In genomic region chr3:59978979-59979378, GRCh38 we compare ENCODE assay signal across 13 cellular contexts.
DNase-seq lines count a peak whose midpoint lies in the region; ATAC-seq and TF ChIP-seq lines count a peak whose summit lies in the region.
"Had no signal": no experiment of that assay in that cellular context is flagged by ENCODE, and none has a peak within 500 bp of the region (broad histone marks: within the 10 kb centered on the region; RNA-seq: fewer than 3 reads in every experiment).

No MANE protein-coding gene starts in this region.

- no peaks in the 10 kb centered on the region for H3K9me2 ChIP-seq in OCI-LY7 (ENCODE audit: insufficient read depth, low read length)

- peaks cover 8% of the 10 kb centered on the region for H3K9me3 Mint-ChIP-seq in T-helper 1 cell treated with Interleukin-12 subunit alpha and Interleukin-12 subunit beta and Interleukin-4 antibody, amounts not matched to agents 30 μg/mL and 1 μg/mL, for 36 hours

- no peaks in the 10 kb centered on the region for H3K4me1 ChIP-seq in OCI-LY7 (ENCODE audit: insufficient read depth, low read length, poor library complexity, severe bottlenecking)

- peaks cover 28% of the 10 kb centered on the region for H3K36me3 Mint-ChIP-seq in T-helper 1 cell treated with Interleukin-12 subunit alpha and Interleukin-12 subunit beta and Interleukin-4 antibody, amounts not matched to agents 30 μg/mL and 1 μg/mL, for 36 hours (ENCODE audit: low read depth)

- TF ChIP-seq CTCF in OCI-LY7 (conservative IDR thresholded peaks at IDR 0.05; ENCODE audit: low read length): no peak

- H2AFZ ChIP-seq in OCI-LY7 (ENCODE audit: low read length): no peak overlapping the region

- H3K27me3 Mint-ChIP-seq in T-helper 1 cell treated with Interleukin-12 subunit alpha and Interleukin-12 subunit beta and Interleukin-4 antibody, amounts not matched to agents 30 μg/mL and 1 μg/mL, for 36 hours (ENCODE audit: low read depth): no peaks in the 10 kb centered on the region

- peak overlapping the region; percentile 79 for H3K27ac Mint-ChIP-seq in T-helper 1 cell treated with Interleukin-12 subunit alpha and Interleukin-12 subunit beta and Interleukin-4 antibody, amounts not matched to agents 30 μg/mL and 1 μg/mL, for 36 hours

- H3K27ac ChIP-seq in OCI-LY7 (ENCODE audit: low read depth, low read length, poor library complexity, severe bottlenecking): no peak overlapping the region
- H3K27ac ChIP-seq: 22Rv1, coronary artery had no signal

- H4K20me1 ChIP-seq in OCI-LY7 (ENCODE audit: insufficient read depth, low read length): no peaks in the 10 kb centered on the region

- H3K4me3 ChIP-seq in OCI-LY7 (ENCODE audit: low read depth, low read length, poor library complexity, severe bottlenecking): no peak overlapping the region
- H3K4me3 ChIP-seq: coronary artery, lung had no signal

- no peaks in the 10 kb centered on the region for H3K36me3 ChIP-seq in OCI-LY7 (ENCODE audit: insufficient read depth, low read length)

- H3K9me3 ChIP-seq in OCI-LY7 (ENCODE audit: low read length): no peaks in the 10 kb centered on the region

- H3K4me3 Mint-ChIP-seq in T-helper 1 cell treated with Interleukin-12 subunit alpha and Interleukin-12 subunit beta and Interleukin-4 antibody, amounts not matched to agents 30 μg/mL and 1 μg/mL, for 36 hours: peak overlapping the region; percentile 64

- CTCF ChIA-PET in OCI-LY7 (lab: Charles Lee; ENCODE audit: unreplicated experiment): no interaction called here

- no peaks in the 10 kb centered on the region for H3K79me2 ChIP-seq in OCI-LY7 (ENCODE audit: insufficient read depth, low read depth, low read length)

- POLR2A ChIA-PET in OCI-LY7 (lab: Charles Lee): no interaction called here

- peak; percentile 93 for ATAC-seq in HG02571 (IDR thresholded peaks at IDR 0.05; ENCODE audit: unreplicated experiment)
- ATAC-seq in HG03558 (IDR thresholded peaks at IDR 0.05; ENCODE audit: extremely low read depth, unreplicated experiment): peak; percentile 65

- peaks cover 31% of the 10 kb centered on the region for H3K4me1 Mint-ChIP-seq in T-helper 1 cell treated with Interleukin-12 subunit alpha and Interleukin-12 subunit beta and Interleukin-4 antibody, amounts not matched to agents 30 μg/mL and 1 μg/mL, for 36 hours (ENCODE audit: low read depth)

- no peak overlapping the region for H3K4me2 ChIP-seq in OCI-LY7 (ENCODE audit: low read length)

- DNase-seq in T-helper 1 cell (no peak), OCI-LY7 (ENCODE audit: low spot score) (no peak), NCI-H748 (lab: John Stamatoyannopoulos, UW; ENCODE audit: unreplicated experiment) (no peak), cerebellar cortex (ENCODE audit: low spot score) (no peak)
- DNase-seq in stimulated activated CD4-positive, alpha-beta T cell treated with anti-CD3 and anti-CD28 coated beads, Interleukin-4, amount 100 ng/mL, for 24 hours: peak; percentile 57
- DNase-seq: EL, GOT3 had no signal

- no TSS peak for BruUV-seq in OCI-LY7 (replicated peaks; lab: Mats Ljungman, UMichigan)

- intact Hi-C loops in OCI-LY7 (cut with micrococcal nuclease; ENCODE audit: unreplicated experiment): no loop called here
